8 cellular contexts compared by ENCODE assay signal in genomic region chr5:149580808-149581191, GRCh38. TPM values are rescaled to one million over a fixed set of nuclear protein-coding genes. Genes with fewer than 3 reads are reported as not detected.
DNase-seq lines count a peak whose midpoint lies in the region; ATAC-seq and TF ChIP-seq lines count a peak whose summit lies in the region.

No MANE protein-coding gene starts in this region.

- TF ChIP-seq CTCF in vagina (IDR thresholded peaks at IDR 0.05), result no peak

- H3K9me3 ChIP-seq in duodenal mucosa (ENCODE audit: control insufficient read depth in 1 of 2, low read length in 2 of 2), result no peaks in the 10 kb centered on the region
- no peaks in the 10 kb centered on the region for H3K9me3 ChIP-seq in mucosa of rectum (ENCODE audit: control insufficient read depth in 2 of 2, low read length in 2 of 2)
- H3K9me3 ChIP-seq in vagina, result no peaks in the 10 kb centered on the region

- H3K27ac ChIP-seq in duodenal mucosa (ENCODE audit: low read depth, low read length) (peak overlapping the region; percentile 79), mucosa of rectum (ENCODE audit: low read depth in 2 of 2, low read length in 2 of 2) (peak overlapping the region; percentile 73 to 90), vagina (peak overlapping the region; percentile 84)

- H3K36me3 ChIP-seq in duodenal mucosa (ENCODE audit: control insufficient read depth in 1 of 2, insufficient read depth in 2 of 2, low read length in 2 of 2) (no peaks in the 10 kb centered on the region), mucosa of rectum (ENCODE audit: control insufficient read depth in 2 of 2, insufficient read depth in 2 of 2, low read length in 2 of 2) (no peaks in the 10 kb centered on the region), vagina (no peaks in the 10 kb centered on the region)

- TF ChIP-seq POLR2A in vagina (IDR thresholded peaks at IDR 0.05), result no peak

- ATAC-seq in Right ventricle myocardium inferior, result peak; percentile 38
- ATAC-seq in HG02884 (IDR thresholded peaks at IDR 0.05; ENCODE audit: unreplicated experiment), result no peak
- no peak for ATAC-seq in HG03280 (IDR thresholded peaks at IDR 0.05; ENCODE audit: unreplicated experiment)

- peaks cover 14 to 27% of the 10 kb centered on the region in 2 donors for H3K4me1 ChIP-seq in duodenal mucosa (ENCODE audit: control insufficient read depth in 1 of 2, insufficient read depth in 2 of 2, low read length in 2 of 2)
- peaks cover 24% of the 10 kb centered on the region in 2 donors for H3K4me1 ChIP-seq in mucosa of rectum (ENCODE audit: control insufficient read depth in 2 of 2, insufficient read depth in 2 of 2, low read length in 2 of 2)
- peaks cover 32% of the 10 kb centered on the region for H3K4me1 ChIP-seq in vagina

- DNase-seq in Right ventricle myocardium inferior (ENCODE audit: missing footprints) (no peak), cardiac septum (ENCODE audit: low spot score) (no peak), vagina (ENCODE audit: extremely low spot score in 2 of 2) (peak in 1 of 2 donors; percentile 71), AG08396 (ENCODE audit: low spot score) (no peak)

- H3K4me3 ChIP-seq in duodenal mucosa (ENCODE audit: low read depth in 1 of 2, low read length in 2 of 2) (peak overlapping the region; percentile 78 to 85), mucosa of rectum (ENCODE audit: low read length in 2 of 2) (peak overlapping the region; percentile 71 to 75), vagina (peak overlapping the region; percentile 56 to 75)

- intact Hi-C loops in Right ventricle myocardium inferior (cut with DNase I), result no loop called here
- intact Hi-C loops in cardiac septum (cut with DNase I), result loop anchor here (5.0 kb wide), 1 partner anchor 37 kb away; no protein-coding TSS in a partner anchor
- intact Hi-C loops in vagina (cut with DNase I), result no loop called here

- H3K27me3 ChIP-seq in duodenal mucosa (ENCODE audit: control insufficient read depth in 1 of 2, insufficient read depth in 2 of 2, low read length in 2 of 2) (no peaks in the 10 kb centered on the region), mucosa of rectum (ENCODE audit: control insufficient read depth in 2 of 2, insufficient read depth in 2 of 2, low read length in 2 of 2) (no peaks in the 10 kb centered on the region), vagina (no peaks in the 10 kb centered on the region)

- H3K9ac ChIP-seq in duodenal mucosa (ENCODE audit: low read depth in 1 of 2, low read length in 2 of 2) (peak overlapping the region; percentile 76 to 95), mucosa of rectum (ENCODE audit: low read depth in 1 of 2, low read length in 2 of 2) (peak overlapping the region; percentile 73 to 83)

RNA-seq across cellular contexts. Expression of gene ARHGEF37, which starts 0.5 kb away (rescaled TPM):
- total RNA-seq in Right ventricle myocardium inferior (32.2 TPM), cardiac septum (15.8 TPM), vagina (17.7 TPM)

RNA-seq across cellular contexts. Expression of gene CSNK1A1, which starts 29.6 kb away (rescaled TPM):
- total RNA-seq in Right ventricle myocardium inferior, result 202 TPM
- total RNA-seq in cardiac septum, result 206 TPM
- total RNA-seq in vagina, result 223 TPM
